In the genomic region with DNA sequence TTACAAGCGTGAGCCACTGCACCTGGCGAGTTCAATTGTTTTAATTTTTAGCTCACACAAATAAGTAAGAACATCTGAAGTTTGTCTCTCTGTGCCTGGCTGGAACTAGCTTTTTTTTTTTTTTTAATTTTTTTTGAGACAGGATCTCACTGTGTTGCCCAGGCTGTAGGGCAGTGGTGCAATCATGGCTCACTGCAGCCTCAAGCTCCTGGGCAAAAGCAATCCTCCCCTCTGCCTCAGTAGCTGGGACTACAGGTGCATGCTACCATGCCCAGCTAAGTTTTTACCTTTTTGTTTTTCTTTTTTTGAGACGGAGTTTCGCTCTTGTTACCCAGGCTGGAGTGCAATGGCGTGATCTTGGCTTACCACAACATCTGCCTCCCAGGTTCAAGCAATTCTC, we compare ENCODE assay signal across 9 cellular contexts. TPM values are rescaled to one million over a fixed set of nuclear protein-coding genes. Genes with fewer than 3 reads are reported as not detected.
"Had no signal": no experiment of that assay in that cellular context is flagged by ENCODE, and none has a peak within 500 bp of the region (broad histone marks: within the 10 kb centered on the region; RNA-seq: fewer than 3 reads in every experiment).

No MANE protein-coding gene starts in this region.

- FAIRE-seq: HepG2, HTR-8/SVneo had no signal

- H3K27ac ChIP-seq: HL-60, KMS-11 had no signal

- DNase-seq: IMR-90, KBM-7, KG1 had no signal

- H3K4me2 ChIP-seq: KMS-11 had no signal

- ATAC-seq: HepG2 had no signal

- H3K9ac ChIP-seq: KMS-11 had no signal

RNA-seq across cellular contexts. Expression of a gene that starts 7.9 kb away (rescaled TPM):
- total RNA-seq: HT-29 had no signal
- polyA plus RNA-seq: IgD-negative memory B cell had no signal
